Comparison of ENCODE assay signal across 8 cellular contexts in genomic region chr6:159727717-159728440, GRCh38. TPM values are rescaled to one million over a fixed set of nuclear protein-coding genes. Genes with fewer than 3 reads are reported as not detected.
DNase-seq lines count a peak whose midpoint lies in the region; ATAC-seq and TF ChIP-seq lines count a peak whose summit lies in the region.

No MANE protein-coding gene starts in this region.

- no peaks in the 10 kb centered on the region for H3K4me1 ChIP-seq in BE2C

- peak; percentile 15 for ATAC-seq in GM18508 (IDR thresholded peaks at IDR 0.05; ENCODE audit: insufficient read depth, unreplicated experiment)
- ATAC-seq in HG02943 (IDR thresholded peaks at IDR 0.05; ENCODE audit: low read depth, unreplicated experiment) = peak; percentile 32

- peaks cover 11% of the 10 kb centered on the region for H3K4me1 Mint-ChIP-seq in MCF 10A (ENCODE audit: insufficient read depth, unreplicated experiment)

- H3K27me3 Mint-ChIP-seq in MCF 10A (ENCODE audit: insufficient read depth, unreplicated experiment) = no peaks in the 10 kb centered on the region

- intact Hi-C loops in MCF 10A (cut with micrococcal nuclease) = loop anchor here (1.0 to 5.0 kb wide), 2 partner anchors 61 to 124 kb away; partner anchors contain the start of gene TCP1

- POLR2A ChIA-PET in MCF 10A (lab: Yijun Ruan, JAX) = interaction anchor here (1.2 to 18.8 kb wide), 14 partner anchors 7 to 315 kb away, joined by 3 to 877 read pairs (median 12); partner anchors contain the start of genes ACAT2, MRPL18, SOD2 and TCP1

- no TSS peak for BruUV-seq in MCF 10A (replicated peaks; lab: Mats Ljungman, UMichigan)

- no peaks in the 10 kb centered on the region for H3K9me3 ChIP-seq in BE2C

- peaks cover 61% of the 10 kb centered on the region for H3K36me3 Mint-ChIP-seq in MCF 10A (ENCODE audit: insufficient read depth, unreplicated experiment)

- H3K9me3 Mint-ChIP-seq in MCF 10A (ENCODE audit: unreplicated experiment) = no peaks in the 10 kb centered on the region

- H3K4me3 Mint-ChIP-seq in MCF 10A (ENCODE audit: unreplicated experiment) = peak overlapping the region; percentile 93

- CTCF ChIA-PET in MCF 10A (lab: Yijun Ruan, JAX) = interaction anchor here (1.0 to 5.0 kb wide), 3 partner anchors 34 to 55 kb away, joined by 3 to 44 read pairs (median 3); no protein-coding TSS in a partner anchor

- DNase-seq in BE2C (no peak), NCI-H82 (lab: John Stamatoyannopoulos, UW) (peak; percentile 46), MCF 10A (ENCODE audit: unreplicated experiment) (peak; percentile 39), kidney epithelial cell (ENCODE audit: low read depth) (no peak), NCI-H2107 (lab: John Stamatoyannopoulos, UW) (no peak)
- peak; percentile 66 for DNase-seq in stimulated activated naive CD4-positive, alpha-beta T cell treated with Interleukin-2 at 50 U/mL for 16 hours (lab: John Stamatoyannopoulos, UW)

- H3K27me3 ChIP-seq in BE2C (no peaks in the 10 kb centered on the region), kidney epithelial cell (ENCODE audit: control insufficient read depth, insufficient read depth, low read length) (no peaks in the 10 kb centered on the region)

- H3K36me3 ChIP-seq in BE2C (peaks cover 18% of the 10 kb centered on the region), kidney epithelial cell (ENCODE audit: control insufficient read depth, insufficient read depth, low read length) (no peaks in the 10 kb centered on the region)

- peak overlapping the region; percentile 64 for H3K4me3 ChIP-seq in BE2C (ENCODE audit: low read depth, low read length)
- H3K4me3 ChIP-seq in kidney epithelial cell (ENCODE audit: low read depth, low read length) = peak overlapping the region; percentile 95

- H3K27ac Mint-ChIP-seq in MCF 10A (ENCODE audit: low read depth, unreplicated experiment) = peak overlapping the region; percentile 89

- no peak for TF ChIP-seq CTCF in BE2C (IDR thresholded peaks at IDR 0.05; ENCODE audit: low read depth, low read length)
- TF ChIP-seq CTCF in MCF 10A (IDR thresholded peaks at IDR 0.05; ENCODE audit: unreplicated experiment) = no peak
- no peak for TF ChIP-seq CTCF in kidney epithelial cell (IDR thresholded peaks at IDR 0.05; ENCODE audit: insufficient read depth, low read length, poor library complexity, severe bottlenecking)

RNA-seq across cellular contexts. Expression of gene WTAP, which starts 0.6 kb away (rescaled TPM):
- polyA plus RNA-seq in BE2C (2012; ENCODE audit: insufficient read depth, insufficient read length, low read depth) = 96.2 TPM
- total RNA-seq in MCF 10A (2022) (116 and 142 TPM in 2 replicates), kidney epithelial cell (86.9 and 88.3 TPM in 2 replicates)

RNA-seq across cellular contexts. Expression of gene ACAT2, which starts 34.0 kb away (rescaled TPM):
- 12.2 TPM for polyA plus RNA-seq in BE2C (2012; ENCODE audit: insufficient read depth, insufficient read length, low read depth)
- total RNA-seq in MCF 10A (2022) (13.4 and 46.0 TPM in 2 replicates), kidney epithelial cell (26.6 and 34.1 TPM in 2 replicates)

RNA-seq across cellular contexts. Expression of gene SOD2, which starts 34.8 kb away (rescaled TPM):
- 34.6 TPM for polyA plus RNA-seq in BE2C (2012; ENCODE audit: insufficient read depth, insufficient read length, low read depth)
- total RNA-seq in MCF 10A (2022) (424 and 600 TPM in 2 replicates), kidney epithelial cell (482 and 495 TPM in 2 replicates)

Comparison
In these comparisons a context has a peak if more than half of its experiments do, and no peak if none do; other contexts are left out.
1. DNase-seq: peak in NCI-H82 (single experiment), MCF 10A (single experiment) and stimulated activated naive CD4-positive, alpha-beta T cell treated with Interleukin-2 at 50 U/mL for 16 hours (single experiment); none in BE2C (single experiment), kidney epithelial cell (single experiment) and NCI-H2107 (single experiment).